In genomic region chr14:105398726-105399440, GRCh38 we compare ENCODE assay signal across 8 cellular contexts. TPM values are rescaled to one million over a fixed set of nuclear protein-coding genes. Genes with fewer than 3 reads are reported as not detected.
DNase-seq lines count a peak whose midpoint lies in the region; ATAC-seq and TF ChIP-seq lines count a peak whose summit lies in the region.

No MANE protein-coding gene starts in this region.

- DNase-seq in Right ventricle myocardium inferior (ENCODE audit: missing footprints) (peak; percentile 58), cardiac septum (ENCODE audit: low spot score) (no peak), NCI-H774 (lab: John Stamatoyannopoulos, UW) (peak; percentile 37), astrocyte of the cerebellum (ENCODE audit: low read depth) (no peak), iPS-NIHi7 (ENCODE audit: extremely low spot score) (peak; percentile 71)
- DNase-seq in stimulated activated naive CD8-positive, alpha-beta T cell treated with anti-CD3 and anti-CD28 coated beads, Interleukin-15, Interleukin-2, amounts not matched to agents 100 U/mL and 50 U/mL, for 24 hours, result no peak
- no peak for DNase-seq in activated effector memory CD4-positive, alpha-beta T cell treated with anti-CD3 and anti-CD28 coated beads, Interleukin-2, amount 50 U/mL, for 16 hours

- peak overlapping the region; percentile 71 for H3K4me3 ChIP-seq in astrocyte of the cerebellum (ENCODE audit: low read depth, low read length)

- in situ Hi-C loops in astrocyte of the cerebellum (cut with HindIII; ENCODE audit: low sequenced_read_pairs), result no loop called here

- intact Hi-C loops in Right ventricle myocardium inferior (cut with DNase I) (loop anchor here (1.0 to 2.0 kb wide), 2 partner anchors 16 to 91 kb away; no protein-coding TSS in a partner anchor), cardiac septum (cut with DNase I) (loop anchor here (2.0 kb wide), 1 partner anchor 50 kb away; no protein-coding TSS in a partner anchor)

- ATAC-seq in Right ventricle myocardium inferior (peak; percentile 52), HG02870 (IDR thresholded peaks at IDR 0.05; ENCODE audit: unreplicated experiment) (peak; percentile 36)
- ATAC-seq in stimulated activated naive CD8-positive, alpha-beta T cell treated with anti-CD3 and anti-CD28 coated beads, Interleukin-15, Interleukin-2, amounts not matched to agents 100 U/mL and 50 U/mL, for 24 hours, result peak; percentile 51

- TF ChIP-seq CTCF in astrocyte of the cerebellum (IDR thresholded peaks at IDR 0.05; ENCODE audit: low read depth, low read length, missing control alignments), result no peak

RNA-seq across cellular contexts. Expression of gene TEX22, which starts 0.5 kb away (rescaled TPM):
- total RNA-seq in Right ventricle myocardium inferior, result 2.4 TPM
- total RNA-seq in cardiac septum, result 0.46 TPM

RNA-seq across cellular contexts. Expression of gene MTA1, which starts 20.7 kb away (rescaled TPM):
- total RNA-seq in Right ventricle myocardium inferior, result 192 TPM
- total RNA-seq in cardiac septum, result 140 TPM

Comparison
In these comparisons a context has a peak if more than half of its experiments do, and no peak if none do; other contexts are left out.
1. DNase-seq: peak in Right ventricle myocardium inferior (single experiment), NCI-H774 (single experiment) and iPS-NIHi7 (single experiment); none in cardiac septum (single experiment), astrocyte of the cerebellum (single experiment), stimulated activated naive CD8-positive, alpha-beta T cell treated with anti-CD3 and anti-CD28 coated beads, Interleukin-15, Interleukin-2, amounts not matched to agents 100 U/mL and 50 U/mL, for 24 hours (single experiment) and activated effector memory CD4-positive, alpha-beta T cell treated with anti-CD3 and anti-CD28 coated beads, Interleukin-2, amount 50 U/mL, for 16 hours (single experiment).
2. Peak in every context shown above with its lines, with median percentiles within 50 percentile points of each other: ATAC-seq.